ENCODE assay signal across 32 cellular contexts in genomic region chr17:45107286-45107685, GRCh38. TPM values are rescaled to one million over a fixed set of nuclear protein-coding genes. Genes with fewer than 3 reads are reported as not detected.
A peak's percentile ranks its signal among the peaks of the same experiment; 100 is the strongest.
DNase-seq lines count a peak whose midpoint lies in the region; ATAC-seq, FAIRE-seq and TF ChIP-seq lines count a peak whose summit lies in the region.
"Had no signal": no experiment of that assay in that cellular context is flagged by ENCODE, and none has a peak within 500 bp of the region (broad histone marks: within the 10 kb centered on the region; RNA-seq: fewer than 3 reads in every experiment).

No MANE protein-coding gene starts in this region.

- ATAC-seq in HepG2 (no peak), right lobe of liver (no peak), psoas muscle (no peak)
- ATAC-seq: activated CD4-positive, CD25-positive, alpha-beta regulatory T cell treated with anti-CD3 and anti-CD28 coated beads, Interleukin-2, amount 50 U/mL, for 24 hours; activated T-cell treated with anti-CD3 and anti-CD28 coated beads, Interleukin-2, amount 50 U/mL, for 72 hours; GM23338; Right ventricle myocardium inferior; SK-N-SH treated with all-trans-retinoic acid at 6 μM for 48 hours had no signal

- 94% methylated on average over 7 of the region's 7 CpGs for WGBS in HepG2 (ENCODE audit: low lambda C conversion rate)
- no CpG with 5 or more reads among the region's 7 CpGs for WGBS in right lobe of liver (ENCODE audit: insufficient coverage, low coverage, low lambda C conversion rate, missing lambda C conversion rate)
- 44 to 72% methylated on average over 7 of the region's 7 CpGs for WGBS in esophagus, 2 donors
- 38 to 70% (median 49%) methylated on average over 7 of the region's 7 CpGs for WGBS in psoas muscle, 3 donors

- TF ChIP-seq EP300 in HepG2 (IDR thresholded peaks at IDR 0.05; ENCODE audit: low read depth in 2 of 2, low read length in 2 of 2) (no peak), HepG2 (CRISPR knock-in tag; IDR thresholded peaks at IDR 0.05; ENCODE audit: borderline replicate concordance) (no peak)

- H3K4me1 ChIP-seq in HepG2 (ENCODE audit: insufficient read depth, low read length), result peaks cover 35% of the 10 kb centered on the region
- no peaks in the 10 kb centered on the region for H3K4me1 ChIP-seq in right lobe of liver
- no peaks in the 10 kb centered on the region for H3K4me1 ChIP-seq in esophagus (ENCODE audit: control insufficient read depth in 2 of 2, insufficient read depth in 2 of 2, low read length in 1 of 2)
- H3K4me1 ChIP-seq in psoas muscle, result peaks cover 54% of the 10 kb centered on the region
- H3K4me1 ChIP-seq in neural progenitor cell, result no peaks in the 10 kb centered on the region

- H3K27me3 ChIP-seq in HepG2 (ENCODE audit: control insufficient read depth in 1 of 2, insufficient read depth in 2 of 2, low read length in 2 of 2) (no peaks in the 10 kb centered on the region), right lobe of liver (no peaks in the 10 kb centered on the region), esophagus (ENCODE audit: control insufficient read depth in 1 of 2, insufficient read depth in 2 of 2, low read length in 2 of 2) (no peaks in the 10 kb centered on the region), psoas muscle (ENCODE audit: insufficient read depth in 3 of 3, low read length in 2 of 3) (no peaks in the 10 kb centered on the region), neural progenitor cell (no peaks in the 10 kb centered on the region)
- H3K27me3 ChIP-seq: adrenal gland, uterus had no signal

- TF ChIP-seq POLR2A in HepG2 (IDR thresholded peaks at IDR 0.05; ENCODE audit: insufficient read depth in 1 of 2, low read depth in 2 of 2, low read length in 2 of 2) (no peak), right lobe of liver (IDR thresholded peaks at IDR 0.05) (no peak)

- no peak overlapping the region for H3K4me2 ChIP-seq in HepG2 (ENCODE audit: low read depth, low read length)
- no peak overlapping the region for H3K4me2 ChIP-seq in neural progenitor cell
- H3K4me2 ChIP-seq: GM23338, PC-9, smooth muscle cell had no signal

- H3K4me1 Mint-ChIP-seq in neural progenitor cell (peaks cover 13% of the 10 kb centered on the region), HFFc6 (ENCODE audit: low read depth) (peaks cover 5% of the 10 kb centered on the region)
- H3K4me1 Mint-ChIP-seq: CD4-positive, alpha-beta memory T cell had no signal

- DNase-seq in HepG2 (ENCODE audit: low spot score) (no peak), right lobe of liver (no peak), psoas muscle (no peak), neural progenitor cell (ENCODE audit: low spot score) (no peak), HCEC 1CT (no peak), HFFc6 (no peak)
- DNase-seq: ACHN; activated CD4-positive, alpha-beta memory T cell treated with anti-CD3 and anti-CD28 coated beads for 36 hours; activated T-cell treated with anti-CD3 and anti-CD28 coated beads, Interleukin-2, amount 50 U/mL, for 72 hours; adrenal gland; CD4-positive, alpha-beta memory T cell; MM.1S; naive B cell; NCI-H1417; NCI-H2081; NCI-H226; NCI-H69; nucleus accumbens; PC-9; stimulated activated naive CD4-positive, alpha-beta T cell treated with Interleukin-2 at 50 U/mL for 16 hours; uterus had no signal

- no peak overlapping the region for H3K27ac ChIP-seq in HepG2 (ENCODE audit: extremely low read length, insufficient read depth, low read length)
- H3K27ac ChIP-seq in right lobe of liver, result no peak overlapping the region
- H3K27ac ChIP-seq in esophagus (ENCODE audit: low read depth in 2 of 2, low read length in 1 of 2), result peak overlapping the region; percentile 3 to 34
- H3K27ac ChIP-seq in psoas muscle, result peak overlapping the region; percentile 16
- no peak overlapping the region for H3K27ac ChIP-seq in neural progenitor cell
- H3K27ac ChIP-seq: HL-60, PC-9 had no signal

- no peaks in the 10 kb centered on the region for H3K9me3 Mint-ChIP-seq in neural progenitor cell
- H3K9me3 Mint-ChIP-seq in HFFc6, result no peaks in the 10 kb centered on the region
- H3K9me3 Mint-ChIP-seq: activated CD4-positive, alpha-beta memory T cell treated with anti-CD3 and anti-CD28 coated beads for 36 hours; activated T-cell treated with anti-CD3 and anti-CD28 coated beads, Interleukin-2, amount 50 U/mL, for 72 hours; brain; CD4-positive, alpha-beta memory T cell; GM23338; naive B cell; T-helper 1 cell treated with Interleukin-12 subunit alpha and Interleukin-12 subunit beta and Interleukin-4 antibody, amounts not matched to agents 30 μg/mL and 1 μg/mL, for 36 hours had no signal

- no peaks in the 10 kb centered on the region for H4K20me1 ChIP-seq in HepG2 (ENCODE audit: insufficient read depth, low read length)
- H4K20me1 ChIP-seq in neural progenitor cell (ENCODE audit: low read depth), result peaks cover 6% of the 10 kb centered on the region

- in situ Hi-C loops in HepG2 (cut with HindIII; ENCODE audit: extremely low pct_ligation_motif_present, low pct_unique_long_range_greater_than_20kb), result loop anchor here (10.0 kb wide), 1 partner anchor 182 kb away; no protein-coding TSS in a partner anchor

- H3K36me3 ChIP-seq in HepG2 (replicated peaks in 1 of 2; ENCODE audit: control insufficient read depth in 1 of 2, insufficient read depth in 2 of 2, low read length in 2 of 2) (peaks cover 41 to 60% of the 10 kb centered on the region in 2 experiments), right lobe of liver (peaks cover 0 to 60% (median 35%) of the 10 kb centered on the region in 4 donors), esophagus (ENCODE audit: control insufficient read depth in 2 of 2, insufficient read depth in 2 of 2, low read length in 1 of 2) (peaks cover 31 to 37% of the 10 kb centered on the region in 2 donors), psoas muscle (ENCODE audit: insufficient read depth in 1 of 2, low read depth in 1 of 2) (peaks cover 19 to 72% of the 10 kb centered on the region in 2 donors), neural progenitor cell (no peaks in the 10 kb centered on the region)
- H3K36me3 ChIP-seq: uterus had no signal

- no peak overlapping the region for H3K9ac ChIP-seq in HepG2 (ENCODE audit: insufficient read depth, low read depth, low read length)
- H3K9ac ChIP-seq in neural progenitor cell, result no peak overlapping the region

- H3K4me3 ChIP-seq in HepG2 (replicated peaks in 1 of 3; ENCODE audit: insufficient read depth in 1 of 3, low read depth in 2 of 3, low read length in 3 of 3) (no peak overlapping the region), right lobe of liver (no peak overlapping the region), esophagus (ENCODE audit: low read depth in 1 of 2, low read length in 2 of 2) (no peak overlapping the region), psoas muscle (no peak overlapping the region), neural progenitor cell (no peak overlapping the region)
- H3K4me3 ChIP-seq: adrenal gland, GM23338, PC-9, smooth muscle cell, uterus had no signal

- POLR2A ChIA-PET in HepG2 (lab: Yijun Ruan, JAX), result interaction anchor here (2.4 kb wide), 1 partner anchor 17 kb away, joined by 14 read pairs; no protein-coding TSS in a partner anchor

- H3F3A ChIP-seq in neural progenitor cell (ENCODE audit: low read depth), result peaks cover 8% of the 10 kb centered on the region

- H3K27me3 Mint-ChIP-seq in neural progenitor cell (ENCODE audit: insufficient read depth, low read depth) (peaks cover 3% of the 10 kb centered on the region), HFFc6 (ENCODE audit: insufficient read depth) (peaks cover 10% of the 10 kb centered on the region)
- H3K27me3 Mint-ChIP-seq: activated CD4-positive, alpha-beta memory T cell treated with anti-CD3 and anti-CD28 coated beads for 36 hours; B cell; brain; CD4-positive, alpha-beta memory T cell; naive B cell had no signal

- intact Hi-C loops in HepG2 (cut with micrococcal nuclease; ENCODE audit: unreplicated experiment), result no loop called here
- intact Hi-C loops in right lobe of liver (cut with DNase I), result loop anchor here in 1 of 2 donors (10.0 kb wide), 1 partner anchor 72 kb away; no protein-coding TSS in a partner anchor
- intact Hi-C loops in psoas muscle (cut with DNase I), result no loop called here

- H2AFZ ChIP-seq in HepG2 (ENCODE audit: low read length), result no peak overlapping the region
- no peak overlapping the region for H2AFZ ChIP-seq in neural progenitor cell (replicated peaks)
- H2AFZ ChIP-seq: GM23338, PC-9 had no signal

- BruUV-seq in HepG2 (replicated peaks; lab: Mats Ljungman, UMichigan), result no TSS peak

- FAIRE-seq in HepG2 (lab: Jason Lieb, UNC), result no peak
- FAIRE-seq: endothelial cell of umbilical vein had no signal

- CTCF ChIA-PET in HepG2 (lab: Yijun Ruan, JAX; ENCODE audit: low intra/inter-chr PET ratio, low total read pairs), result no interaction called here

- H3K9me3 ChIP-seq in HepG2 (ENCODE audit: low read length), result no peaks in the 10 kb centered on the region
- no peaks in the 10 kb centered on the region for H3K9me3 ChIP-seq in right lobe of liver
- H3K9me3 ChIP-seq in esophagus (ENCODE audit: control insufficient read depth in 2 of 2, insufficient read depth in 1 of 2, low read depth in 1 of 2, low read length in 1 of 2), result no peaks in the 10 kb centered on the region
- no peaks in the 10 kb centered on the region for H3K9me3 ChIP-seq in psoas muscle
- H3K9me3 ChIP-seq in neural progenitor cell (ENCODE audit: low read depth), result no peaks in the 10 kb centered on the region
- H3K9me3 ChIP-seq: adrenal gland, uterus had no signal

- H3K27ac Mint-ChIP-seq in neural progenitor cell (no peak overlapping the region), HFFc6 (no peak overlapping the region)
- H3K27ac Mint-ChIP-seq: activated CD4-positive, alpha-beta memory T cell treated with anti-CD3 and anti-CD28 coated beads for 36 hours; activated T-cell treated with anti-CD3 and anti-CD28 coated beads, Interleukin-2, amount 50 U/mL, for 72 hours; CD4-positive, alpha-beta memory T cell; GM23338; T-helper 1 cell treated with Interleukin-12 subunit alpha and Interleukin-12 subunit beta and Interleukin-4 antibody, amounts not matched to agents 30 μg/mL and 1 μg/mL, for 36 hours had no signal

- TF ChIP-seq RAD21 in HepG2 (CRISPR knock-in tag; IDR thresholded peaks at IDR 0.05), result no peak

- H3K36me3 Mint-ChIP-seq in neural progenitor cell (peaks cover 26% of the 10 kb centered on the region), HFFc6 (ENCODE audit: low read depth) (peaks cover 21% of the 10 kb centered on the region)

- TF ChIP-seq CTCF in HepG2 (CRISPR knock-in tag; IDR thresholded peaks at IDR 0.05), result no peak
- TF ChIP-seq CTCF in right lobe of liver (IDR thresholded peaks at IDR 0.05), result no peak
- TF ChIP-seq CTCF in psoas muscle (IDR thresholded peaks at IDR 0.05), result no peak
- TF ChIP-seq CTCF in neural progenitor cell (IDR thresholded peaks at IDR 0.05), result no peak
- no peak for TF ChIP-seq CTCF in HFFc6 (IDR thresholded peaks at IDR 0.05)

- H3K4me3 Mint-ChIP-seq in neural progenitor cell (no peak overlapping the region), HFFc6 (no peak overlapping the region)
- H3K4me3 Mint-ChIP-seq: activated CD4-positive, alpha-beta memory T cell treated with anti-CD3 and anti-CD28 coated beads for 36 hours; activated T-cell treated with anti-CD3 and anti-CD28 coated beads, Interleukin-2, amount 50 U/mL, for 72 hours; B cell; brain; CD4-positive, alpha-beta memory T cell; GM23338; T-helper 1 cell treated with Interleukin-12 subunit alpha and Interleukin-12 subunit beta and Interleukin-4 antibody, amounts not matched to agents 30 μg/mL and 1 μg/mL, for 36 hours had no signal

- H3K79me2 ChIP-seq in HepG2 (ENCODE audit: insufficient read depth, low read length) (no peaks in the 10 kb centered on the region), neural progenitor cell (ENCODE audit: low read depth) (no peaks in the 10 kb centered on the region)

RNA-seq across cellular contexts. Expression of gene PLCD3, which starts 25.0 kb away (rescaled TPM):
- total RNA-seq in HepG2 (2016; rRNA removed; fragmentation: Illumina TruSeq; extraction: Trizol), result 5.5 and 11.3 TPM in 2 replicates
- 5.6 and 8.7 TPM in 2 replicates for total RNA-seq in HepG2 (2016; cell fraction: cytosol; rRNA removed; fragmentation: Illumina TruSeq; extraction: Trizol; ENCODE audit: low read depth)
- 6.2 and 9.4 TPM in 2 replicates for total RNA-seq in HepG2 (2016; cell fraction: insoluble cytoplasmic fraction; rRNA removed; fragmentation: Illumina TruSeq; extraction: Trizol)
- total RNA-seq in HepG2 (2016; cell fraction: membrane; rRNA removed; fragmentation: Illumina TruSeq; extraction: Trizol), result 23.5 and 28.9 TPM in 2 replicates
- total RNA-seq in HepG2 (2016; cell fraction: nucleus; rRNA removed; fragmentation: Illumina TruSeq; extraction: Trizol), result 4.2 and 4.3 TPM in 2 replicates
- 39.1 and 46.1 TPM in 2 replicates for polyA plus RNA-seq in HepG2 (2011; rRNA removed)
- 28.6 and 40.9 TPM in 2 replicates for polyA plus RNA-seq in HepG2 (2011; cell fraction: cytosol; rRNA removed)
- 37.4 and 43.6 TPM in 2 replicates for polyA plus RNA-seq in HepG2 (2011; cell fraction: nucleus; rRNA removed)
- polyA plus RNA-seq in HepG2 (2012), result 8.5 and 22.4 TPM in 2 replicates
- 17.4 and 19.5 TPM in 2 replicates for polyA plus RNA-seq in HepG2 (2016; cell fraction: cytosol; fragmentation: Illumina TruSeq; extraction: Trizol; ENCODE audit: low read depth)
- 14.0 and 24.9 TPM in 2 replicates for polyA plus RNA-seq in HepG2 (2016; cell fraction: insoluble cytoplasmic fraction; fragmentation: Illumina TruSeq; extraction: Trizol; ENCODE audit: low read depth)
- polyA plus RNA-seq in HepG2 (2016; cell fraction: membrane; fragmentation: Illumina TruSeq; extraction: Trizol; ENCODE audit: low read depth), result 30.5 and 46.5 TPM in 2 replicates
- 24.9 and 28.4 TPM in 2 replicates for polyA plus RNA-seq in HepG2 (2016; cell fraction: nucleus; fragmentation: Illumina TruSeq; extraction: Trizol; ENCODE audit: insufficient read depth, low read depth)
- 68.8 and 256 TPM in 2 replicates for polyA minus RNA-seq in HepG2 (2011; rRNA and poly(A)+ RNA removed; ENCODE audit: low replicate concordance)
- polyA minus RNA-seq in HepG2 (2011; cell fraction: cytosol; rRNA and poly(A)+ RNA removed), result 26.0 and 39.9 TPM in 2 replicates
- 13.4 and 15.7 TPM in 2 replicates for polyA minus RNA-seq in HepG2 (2011; cell fraction: nucleus; rRNA and poly(A)+ RNA removed)
- total RNA-seq in right lobe of liver, result 10 to 100 TPM in 1 of 6 experiments, 1 to 10 TPM in 5; 2.0 to 26.4 (median 3.0) TPM
- polyA plus RNA-seq in esophagus, result 10 to 100 TPM; 34.2 to 47.3 TPM
- total RNA-seq in psoas muscle, result 100 to 1,000 TPM in 2 of 4 donors, 10 to 100 TPM in 2; 69.8 to 217 (median 122) TPM
- 100 to 1,000 TPM in 2 of 3 donors, 10 to 100 TPM in 1; 57.0 to 171 (median 170) TPM for polyA plus RNA-seq in psoas muscle
- 16.0 and 31.4 TPM in 2 replicates for total RNA-seq in neural progenitor cell (ENCODE audit: low replicate concordance)
- total RNA-seq in HFFc6 (2021; fragmentation: NEBNext Ultra II Directional; extraction: Animal tissue kit (Norgen Biotek cat#: 25700)), result 100 to 1,000 TPM in 1 of 6 experiments, 10 to 100 TPM in 5; 77.2 to 112 (median 83.8) TPM

RNA-seq across cellular contexts. Expression of gene ACBD4, which starts 28.2 kb away (rescaled TPM):
- total RNA-seq in HepG2 (2016; rRNA removed; fragmentation: Illumina TruSeq; extraction: Trizol) (8.8 and 16.1 TPM in 2 replicates), right lobe of liver (10 to 100 TPM; 24.0 to 78.9 (median 56.9) TPM), psoas muscle (1 to 10 TPM; 3.9 to 8.2 (median 5.1) TPM), neural progenitor cell (ENCODE audit: low replicate concordance) (6.8 and 17.3 TPM in 2 replicates)
- total RNA-seq in HepG2 (2016; cell fraction: cytosol; rRNA removed; fragmentation: Illumina TruSeq; extraction: Trizol; ENCODE audit: low read depth), result 8.0 and 13.0 TPM in 2 replicates
- 9.5 and 14.6 TPM in 2 replicates for total RNA-seq in HepG2 (2016; cell fraction: insoluble cytoplasmic fraction; rRNA removed; fragmentation: Illumina TruSeq; extraction: Trizol)
- 12.4 and 18.3 TPM in 2 replicates for total RNA-seq in HepG2 (2016; cell fraction: membrane; rRNA removed; fragmentation: Illumina TruSeq; extraction: Trizol)
- total RNA-seq in HepG2 (2016; cell fraction: nucleus; rRNA removed; fragmentation: Illumina TruSeq; extraction: Trizol), result 15.2 and 17.1 TPM in 2 replicates
- polyA plus RNA-seq in HepG2 (2011; rRNA removed) (26.9 and 34.1 TPM in 2 replicates), esophagus (1 to 10 TPM; 5.9 to 8.8 TPM), psoas muscle (1 to 10 TPM; 2.7 to 5.2 (median 4.4) TPM)
- polyA plus RNA-seq in HepG2 (2011; cell fraction: cytosol; rRNA removed), result 12.2 and 17.4 TPM in 2 replicates
- polyA plus RNA-seq in HepG2 (2011; cell fraction: nucleus; rRNA removed), result 71.5 and 77.5 TPM in 2 replicates
- 16.9 and 20.5 TPM in 2 replicates for polyA plus RNA-seq in HepG2 (2012)
- 9.2 and 14.3 TPM in 2 replicates for polyA plus RNA-seq in HepG2 (2016; cell fraction: cytosol; fragmentation: Illumina TruSeq; extraction: Trizol; ENCODE audit: low read depth)
- 9.9 and 13.7 TPM in 2 replicates for polyA plus RNA-seq in HepG2 (2016; cell fraction: insoluble cytoplasmic fraction; fragmentation: Illumina TruSeq; extraction: Trizol; ENCODE audit: low read depth)
- 10.5 and 15.2 TPM in 2 replicates for polyA plus RNA-seq in HepG2 (2016; cell fraction: membrane; fragmentation: Illumina TruSeq; extraction: Trizol; ENCODE audit: low read depth)
- 36.2 and 39.6 TPM in 2 replicates for polyA plus RNA-seq in HepG2 (2016; cell fraction: nucleus; fragmentation: Illumina TruSeq; extraction: Trizol; ENCODE audit: insufficient read depth, low read depth)
- polyA minus RNA-seq in HepG2 (2011; rRNA and poly(A)+ RNA removed; ENCODE audit: low replicate concordance), result 6.9 and 21.9 TPM in 2 replicates
- 8.3 and 8.4 TPM in 2 replicates for polyA minus RNA-seq in HepG2 (2011; cell fraction: cytosol; rRNA and poly(A)+ RNA removed)
- 26.9 and 36.2 TPM in 2 replicates for polyA minus RNA-seq in HepG2 (2011; cell fraction: nucleus; rRNA and poly(A)+ RNA removed)
- 1 to 10 TPM; 5.0 to 8.0 (median 6.5) TPM for total RNA-seq in HFFc6 (2021; fragmentation: NEBNext Ultra II Directional; extraction: Animal tissue kit (Norgen Biotek cat#: 25700))

RNA-seq across cellular contexts. Expression of gene HEXIM1, which starts 41.0 kb away (rescaled TPM):
- 10.5 and 14.8 TPM in 2 replicates for total RNA-seq in HepG2 (2016; rRNA removed; fragmentation: Illumina TruSeq; extraction: Trizol)
- total RNA-seq in HepG2 (2016; cell fraction: cytosol; rRNA removed; fragmentation: Illumina TruSeq; extraction: Trizol; ENCODE audit: low read depth), result 2.7 and 3.3 TPM in 2 replicates
- 11.7 and 13.0 TPM in 2 replicates for total RNA-seq in HepG2 (2016; cell fraction: insoluble cytoplasmic fraction; rRNA removed; fragmentation: Illumina TruSeq; extraction: Trizol)
- total RNA-seq in HepG2 (2016; cell fraction: membrane; rRNA removed; fragmentation: Illumina TruSeq; extraction: Trizol), result 8.9 and 9.5 TPM in 2 replicates
- total RNA-seq in HepG2 (2016; cell fraction: nucleus; rRNA removed; fragmentation: Illumina TruSeq; extraction: Trizol), result 13.8 and 14.0 TPM in 2 replicates
- 16.3 and 16.6 TPM in 2 replicates for polyA plus RNA-seq in HepG2 (2011; rRNA removed)
- 13.7 and 14.0 TPM in 2 replicates for polyA plus RNA-seq in HepG2 (2011; cell fraction: cytosol; rRNA removed)
- 34.1 and 37.3 TPM in 2 replicates for polyA plus RNA-seq in HepG2 (2011; cell fraction: nucleus; rRNA removed)
- 17.5 and 20.8 TPM in 2 replicates for polyA plus RNA-seq in HepG2 (2012)
- polyA plus RNA-seq in HepG2 (2016; cell fraction: cytosol; fragmentation: Illumina TruSeq; extraction: Trizol; ENCODE audit: low read depth), result 2.7 and 3.3 TPM in 2 replicates
- polyA plus RNA-seq in HepG2 (2016; cell fraction: insoluble cytoplasmic fraction; fragmentation: Illumina TruSeq; extraction: Trizol; ENCODE audit: low read depth), result 36.1 and 41.5 TPM in 2 replicates
- 10.3 and 12.9 TPM in 2 replicates for polyA plus RNA-seq in HepG2 (2016; cell fraction: membrane; fragmentation: Illumina TruSeq; extraction: Trizol; ENCODE audit: low read depth)
- 51.0 and 51.8 TPM in 2 replicates for polyA plus RNA-seq in HepG2 (2016; cell fraction: nucleus; fragmentation: Illumina TruSeq; extraction: Trizol; ENCODE audit: insufficient read depth, low read depth)
- polyA minus RNA-seq in HepG2 (2011; rRNA and poly(A)+ RNA removed; ENCODE audit: low replicate concordance), result 8.8 and 11.0 TPM in 2 replicates
- polyA minus RNA-seq in HepG2 (2011; cell fraction: cytosol; rRNA and poly(A)+ RNA removed), result 10.7 and 11.5 TPM in 2 replicates
- 17.1 and 27.5 TPM in 2 replicates for polyA minus RNA-seq in HepG2 (2011; cell fraction: nucleus; rRNA and poly(A)+ RNA removed)
- 10 to 100 TPM; 14.0 to 27.1 (median 19.6) TPM for total RNA-seq in right lobe of liver
- polyA plus RNA-seq in esophagus, result 10 to 100 TPM; 20.4 to 24.2 TPM
- 10 to 100 TPM; 21.3 to 52.2 (median 31.5) TPM for total RNA-seq in psoas muscle
- 100 to 1,000 TPM in 1 of 3 donors, 10 to 100 TPM in 1, 1 to 10 TPM in 1; 9.5 to 127 (median 22.0) TPM for polyA plus RNA-seq in psoas muscle
- total RNA-seq in neural progenitor cell (ENCODE audit: low replicate concordance), result 10.2 and 14.3 TPM in 2 replicates
- 10 to 100 TPM; 31.8 to 42.0 (median 34.5) TPM for total RNA-seq in HFFc6 (2021; fragmentation: NEBNext Ultra II Directional; extraction: Animal tissue kit (Norgen Biotek cat#: 25700))

RNA-seq across cellular contexts. Expression of gene NMT1, which starts 46.2 kb away (rescaled TPM):
- total RNA-seq in HepG2 (2016; rRNA removed; fragmentation: Illumina TruSeq; extraction: Trizol) (142 and 194 TPM in 2 replicates), right lobe of liver (10 to 100 TPM; 50.8 to 76.7 (median 72.0) TPM), psoas muscle (100 to 1,000 TPM in 2 of 4 donors, 10 to 100 TPM in 2; 73.3 to 164 (median 93.1) TPM), neural progenitor cell (ENCODE audit: low replicate concordance) (95.0 and 101 TPM in 2 replicates)
- total RNA-seq in HepG2 (2016; cell fraction: cytosol; rRNA removed; fragmentation: Illumina TruSeq; extraction: Trizol; ENCODE audit: low read depth), result 26.5 and 28.3 TPM in 2 replicates
- total RNA-seq in HepG2 (2016; cell fraction: insoluble cytoplasmic fraction; rRNA removed; fragmentation: Illumina TruSeq; extraction: Trizol), result 140 and 195 TPM in 2 replicates
- 38.6 and 40.6 TPM in 2 replicates for total RNA-seq in HepG2 (2016; cell fraction: membrane; rRNA removed; fragmentation: Illumina TruSeq; extraction: Trizol)
- 107 and 123 TPM in 2 replicates for total RNA-seq in HepG2 (2016; cell fraction: nucleus; rRNA removed; fragmentation: Illumina TruSeq; extraction: Trizol)
- polyA plus RNA-seq in HepG2 (2011; rRNA removed) (71.9 and 75.7 TPM in 2 replicates), esophagus (10 to 100 TPM; 30.1 to 32.9 TPM), psoas muscle (10 to 100 TPM; 58.0 to 79.7 (median 68.3) TPM)
- 38.6 and 40.9 TPM in 2 replicates for polyA plus RNA-seq in HepG2 (2011; cell fraction: cytosol; rRNA removed)
- polyA plus RNA-seq in HepG2 (2011; cell fraction: nucleus; rRNA removed), result 44.4 and 51.3 TPM in 2 replicates
- 109 and 117 TPM in 2 replicates for polyA plus RNA-seq in HepG2 (2012)
- polyA plus RNA-seq in HepG2 (2016; cell fraction: cytosol; fragmentation: Illumina TruSeq; extraction: Trizol; ENCODE audit: low read depth), result 13.3 and 16.4 TPM in 2 replicates
- polyA plus RNA-seq in HepG2 (2016; cell fraction: insoluble cytoplasmic fraction; fragmentation: Illumina TruSeq; extraction: Trizol; ENCODE audit: low read depth), result 189 and 216 TPM in 2 replicates
- polyA plus RNA-seq in HepG2 (2016; cell fraction: membrane; fragmentation: Illumina TruSeq; extraction: Trizol; ENCODE audit: low read depth), result 22.9 and 24.5 TPM in 2 replicates
- 111 and 125 TPM in 2 replicates for polyA plus RNA-seq in HepG2 (2016; cell fraction: nucleus; fragmentation: Illumina TruSeq; extraction: Trizol; ENCODE audit: insufficient read depth, low read depth)
- polyA minus RNA-seq in HepG2 (2011; rRNA and poly(A)+ RNA removed; ENCODE audit: low replicate concordance), result 63.5 and 95.4 TPM in 2 replicates
- polyA minus RNA-seq in HepG2 (2011; cell fraction: cytosol; rRNA and poly(A)+ RNA removed), result 254 and 276 TPM in 2 replicates
- polyA minus RNA-seq in HepG2 (2011; cell fraction: nucleus; rRNA and poly(A)+ RNA removed), result 44.7 and 70.7 TPM in 2 replicates
- 100 to 1,000 TPM; 135 to 152 (median 142) TPM for total RNA-seq in HFFc6 (2021; fragmentation: NEBNext Ultra II Directional; extraction: Animal tissue kit (Norgen Biotek cat#: 25700))

RNA-seq across cellular contexts. Expression of gene HEXIM2, which starts 54.4 kb away (rescaled TPM):
- total RNA-seq in HepG2 (2016; rRNA removed; fragmentation: Illumina TruSeq; extraction: Trizol) (27.1 and 30.8 TPM in 2 replicates), right lobe of liver (10 to 100 TPM in 1 of 6 experiments, 1 to 10 TPM in 5; 2.6 to 13.5 (median 5.4) TPM), psoas muscle (10 to 100 TPM; 13.7 to 47.1 (median 33.4) TPM), neural progenitor cell (ENCODE audit: low replicate concordance) (4.6 and 9.1 TPM in 2 replicates)
- total RNA-seq in HepG2 (2016; cell fraction: cytosol; rRNA removed; fragmentation: Illumina TruSeq; extraction: Trizol; ENCODE audit: low read depth), result 22.3 and 23.3 TPM in 2 replicates
- total RNA-seq in HepG2 (2016; cell fraction: insoluble cytoplasmic fraction; rRNA removed; fragmentation: Illumina TruSeq; extraction: Trizol), result 26.7 and 27.9 TPM in 2 replicates
- total RNA-seq in HepG2 (2016; cell fraction: membrane; rRNA removed; fragmentation: Illumina TruSeq; extraction: Trizol), result 25.8 and 28.7 TPM in 2 replicates
- 13.7 and 16.4 TPM in 2 replicates for total RNA-seq in HepG2 (2016; cell fraction: nucleus; rRNA removed; fragmentation: Illumina TruSeq; extraction: Trizol)
- polyA plus RNA-seq in HepG2 (2011; rRNA removed) (31.8 and 32.4 TPM in 2 replicates), esophagus (1 to 10 TPM; 3.7 to 4.5 TPM), psoas muscle (10 to 100 TPM in 2 of 3 donors, 1 to 10 TPM in 1; 8.2 to 69.5 (median 62.7) TPM)
- polyA plus RNA-seq in HepG2 (2011; cell fraction: cytosol; rRNA removed), result 32.2 and 44.9 TPM in 2 replicates
- polyA plus RNA-seq in HepG2 (2011; cell fraction: nucleus; rRNA removed), result 22.5 and 27.3 TPM in 2 replicates
- polyA plus RNA-seq in HepG2 (2012), result 22.2 and 24.9 TPM in 2 replicates
- 14.6 and 18.5 TPM in 2 replicates for polyA plus RNA-seq in HepG2 (2016; cell fraction: cytosol; fragmentation: Illumina TruSeq; extraction: Trizol; ENCODE audit: low read depth)
- polyA plus RNA-seq in HepG2 (2016; cell fraction: insoluble cytoplasmic fraction; fragmentation: Illumina TruSeq; extraction: Trizol; ENCODE audit: low read depth), result 35.4 and 36.8 TPM in 2 replicates
- 19.7 and 26.6 TPM in 2 replicates for polyA plus RNA-seq in HepG2 (2016; cell fraction: membrane; fragmentation: Illumina TruSeq; extraction: Trizol; ENCODE audit: low read depth)
- 36.3 and 37.9 TPM in 2 replicates for polyA plus RNA-seq in HepG2 (2016; cell fraction: nucleus; fragmentation: Illumina TruSeq; extraction: Trizol; ENCODE audit: insufficient read depth, low read depth)
- 9.1 and 26.8 TPM in 2 replicates for polyA minus RNA-seq in HepG2 (2011; rRNA and poly(A)+ RNA removed; ENCODE audit: low replicate concordance)
- 17.8 and 20.5 TPM in 2 replicates for polyA minus RNA-seq in HepG2 (2011; cell fraction: cytosol; rRNA and poly(A)+ RNA removed)
- polyA minus RNA-seq in HepG2 (2011; cell fraction: nucleus; rRNA and poly(A)+ RNA removed), result 12.4 and 13.2 TPM in 2 replicates
- total RNA-seq in HFFc6 (2021; fragmentation: NEBNext Ultra II Directional; extraction: Animal tissue kit (Norgen Biotek cat#: 25700)), result 1 to 10 TPM; 4.8 to 9.5 (median 6.2) TPM

Comparison
In these comparisons a context has a peak if more than half of its experiments do, and no peak if none do; other contexts are left out.
1. H3K27ac ChIP-seq: peak in esophagus (2 of 2) and psoas muscle (single experiment); none in HepG2 (single experiment), right lobe of liver (0 of 3) and neural progenitor cell (single experiment).